8 cellular contexts compared by ENCODE assay signal in the genomic region with DNA sequence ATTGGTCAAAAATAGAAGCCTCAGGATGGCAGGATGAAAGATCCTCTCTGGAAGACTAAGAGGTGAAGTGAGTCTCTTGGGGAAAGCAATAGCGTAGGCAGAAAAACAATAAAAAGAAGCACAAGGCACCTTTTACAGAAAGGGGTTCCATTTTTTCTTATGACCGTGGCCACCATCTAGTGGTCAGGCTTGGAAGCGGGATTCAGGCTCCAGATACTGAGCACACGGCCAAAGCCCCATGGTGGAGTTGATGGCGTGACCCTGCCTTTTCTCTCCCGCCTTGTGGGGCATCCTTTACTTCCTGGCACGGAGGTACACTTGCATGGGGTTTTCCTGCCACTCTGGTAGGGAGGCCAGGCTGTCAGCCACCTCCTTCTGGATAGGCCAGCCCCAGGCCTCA. TPM values are rescaled to one million over a fixed set of nuclear protein-coding genes. Genes with fewer than 3 reads are reported as not detected.
DNase-seq lines count a peak whose midpoint lies in the region; ATAC-seq and TF ChIP-seq lines count a peak whose summit lies in the region.
"Not testable (repeated sequence)": the region's sequence is repeated elsewhere in the genome, so short reads cannot be mapped to it uniquely, and the experiment has no call there.

No MANE protein-coding gene starts in this region.

- H3K27me3 ChIP-seq in IMR-90 (ENCODE audit: control insufficient read depth, insufficient read depth, low read length) = not testable (repeated sequence)

- not testable (repeated sequence) for H2BK5ac ChIP-seq in IMR-90 (ENCODE audit: low read depth, low read length, poor library complexity, severe bottlenecking)

- H3K56ac ChIP-seq in IMR-90 (ENCODE audit: extremely low read depth, insufficient read depth, low read length) = not testable (repeated sequence)

- H3K14ac ChIP-seq in IMR-90 (replicated peaks; ENCODE audit: low read depth, low read length) = not testable (repeated sequence)

- ATAC-seq in GM18511 (IDR thresholded peaks at IDR 0.05; ENCODE audit: unreplicated experiment) (peak; percentile 58), GM19372 (IDR thresholded peaks at IDR 0.05; ENCODE audit: low read depth, unreplicated experiment) (peak; percentile 81), GM21529 (IDR thresholded peaks at IDR 0.05; ENCODE audit: unreplicated experiment) (peak; percentile 79), HG02759 (IDR thresholded peaks at IDR 0.05; ENCODE audit: unreplicated experiment) (peak; percentile 90), HG03097 (IDR thresholded peaks at IDR 0.05; ENCODE audit: low FRiP score, unreplicated experiment) (peak; percentile 63), IMR-90 (ENCODE audit: low read depth) (peak; percentile 87), sciatic nerve (peak; percentile 76)
- ATAC-seq in effector memory CD8-positive, alpha-beta T cell (replicated peaks) = peak; percentile 38

- not testable (repeated sequence) for H4K20me1 ChIP-seq in IMR-90 (ENCODE audit: insufficient read depth, low read length)

- not testable (repeated sequence) for DNase-seq in IMR-90; effector memory CD8-positive, alpha-beta T cell; sciatic nerve (ENCODE audit: low spot score)

- not testable (repeated sequence) for H3K23ac ChIP-seq in IMR-90 (ENCODE audit: low read depth, low read length)

- H3K4me1 Mint-ChIP-seq in effector memory CD8-positive, alpha-beta T cell (ENCODE audit: low read depth in 2 of 2) = not testable (repeated sequence)

- H3K9me3 ChIP-seq in IMR-90 (ENCODE audit: control insufficient read depth, insufficient read depth, low read length) = not testable (repeated sequence)

- POLR2A ChIA-PET in IMR-90 (lab: Charles Lee; ENCODE audit: unreplicated experiment) = not testable (repeated sequence)

- H3K36me3 ChIP-seq in IMR-90 (ENCODE audit: control insufficient read depth, insufficient read depth, low read length) = not testable (repeated sequence)

- TF ChIP-seq RAD21 in IMR-90 (IDR thresholded peaks at IDR 0.05; ENCODE audit: low read length) = not testable (repeated sequence)

- H3K27ac Mint-ChIP-seq in effector memory CD8-positive, alpha-beta T cell = not testable (repeated sequence)

- dilution Hi-C loops in IMR-90 (cut with HindIII; ENCODE audit: low sequenced_read_pairs, unreplicated experiment) = not testable (repeated sequence)

- intact Hi-C loops in IMR-90 (cut with micrococcal nuclease); sciatic nerve (cut with DNase I): not testable (repeated sequence)

- CTCF ChIA-PET in IMR-90 (lab: Yijun Ruan, JAX) = not testable (repeated sequence)

- H3K9me3 Mint-ChIP-seq in effector memory CD8-positive, alpha-beta T cell = not testable (repeated sequence)

- H3K9me1 ChIP-seq in IMR-90 (ENCODE audit: insufficient read depth, low read length) = not testable (repeated sequence)

- not testable (repeated sequence) for H3K18ac ChIP-seq in IMR-90 (ENCODE audit: low read depth, low read length)

- not testable (repeated sequence) for H3K4me1 ChIP-seq in IMR-90 (ENCODE audit: control insufficient read depth, insufficient read depth, low read length)

- H3K4me3 Mint-ChIP-seq in effector memory CD8-positive, alpha-beta T cell = not testable (repeated sequence)

- TF ChIP-seq CTCF in IMR-90 (conservative IDR thresholded peaks at IDR 0.05; ENCODE audit: low read depth, low read length) = not testable (repeated sequence)

- not testable (repeated sequence) for H3K4ac ChIP-seq in IMR-90 (ENCODE audit: low read depth, low read length)

- not testable (repeated sequence) for H3K27me3 Mint-ChIP-seq in effector memory CD8-positive, alpha-beta T cell

- no CpG with 5 or more reads among the region's 7 CpGs for WGBS in IMR-90 (ENCODE audit: extremely low coverage in 2 of 2, insufficient read length in 1 of 2), 2 experiments

- not testable (repeated sequence) for H2BK15ac ChIP-seq in IMR-90 (ENCODE audit: low read depth, low read length)

- not testable (repeated sequence) for H4K5ac ChIP-seq in IMR-90 (ENCODE audit: low read depth, low read length)

- not testable (repeated sequence) for TF ChIP-seq POLR2A in IMR-90 (IDR thresholded peaks at IDR 0.05; ENCODE audit: low read depth, low read length)

- not testable (repeated sequence) for H2BK120ac ChIP-seq in IMR-90 (ENCODE audit: low read depth, low read length)

- H2AK5ac ChIP-seq in IMR-90 (ENCODE audit: low read depth, low read length) = not testable (repeated sequence)

- not testable (repeated sequence) for H4K8ac ChIP-seq in IMR-90 (ENCODE audit: low read depth in 2 of 2, low read length in 2 of 2)

- H2AK9ac ChIP-seq in IMR-90 (replicated peaks; ENCODE audit: low read depth, low read length, poor library complexity) = not testable (repeated sequence)

- H4K91ac ChIP-seq in IMR-90 (ENCODE audit: insufficient read depth, low read depth, low read length) = not testable (repeated sequence)

- H2AFZ ChIP-seq in IMR-90 (replicated peaks; ENCODE audit: low read length, poor library complexity) = not testable (repeated sequence)

- not testable (repeated sequence) for H3K36me3 Mint-ChIP-seq in effector memory CD8-positive, alpha-beta T cell (ENCODE audit: insufficient read depth)

- H3K79me1 ChIP-seq in IMR-90 (ENCODE audit: low read depth in 1 of 2, low read length in 2 of 2) = not testable (repeated sequence)

- H3K4me3 ChIP-seq in IMR-90 (ENCODE audit: insufficient read depth, low read depth, low read length) = not testable (repeated sequence)

- H3K27ac ChIP-seq in IMR-90 (ENCODE audit: insufficient read depth, low read length) = not testable (repeated sequence)

- not testable (repeated sequence) for H3K4me2 ChIP-seq in IMR-90 (ENCODE audit: low read depth, low read length)

- not testable (repeated sequence) for H3K9ac ChIP-seq in IMR-90 (ENCODE audit: low read depth, low read length)

- in situ Hi-C loops in IMR-90 (cut with MboI; ENCODE audit: low sequenced_read_pairs) = not testable (repeated sequence)

- BruUV-seq in IMR-90 (replicated peaks; lab: Mats Ljungman, UMichigan) = not testable (repeated sequence)

- not testable (repeated sequence) for H2BK20ac ChIP-seq in IMR-90 (ENCODE audit: low read depth, low read length)

RNA-seq across cellular contexts. Expression of gene TCAF2, which starts 18.6 kb away (rescaled TPM):
- total RNA-seq in IMR-90 (2012; rRNA removed) (3.3 and 3.4 TPM in 2 replicates), sciatic nerve (2.5 TPM)
- polyA plus RNA-seq in IMR-90 (2012; rRNA removed) = 2.8 and 3.0 TPM in 2 replicates
- polyA plus RNA-seq in IMR-90 (2012; cell fraction: cytosol; rRNA removed) = 2.5 TPM in 2 replicates
- polyA plus RNA-seq in IMR-90 (2012; cell fraction: nucleus; rRNA removed; ENCODE audit: low replicate concordance) = 6.3 and 7.7 TPM in 2 replicates

Comparison
In these comparisons a context has a peak if more than half of its experiments do, and no peak if none do; other contexts are left out.
1. ATAC-seq: peak in every context shown above with its lines; median percentile 90 in HG02759; 87 in IMR-90; 81 in GM19372; 79 in GM21529; 76 in sciatic nerve; 63 in HG03097; 58 in GM18511; 38 in effector memory CD8-positive, alpha-beta T cell.